Comparison of ENCODE assay signal across 11 cellular contexts in genomic region chr16:73268311-73268997, GRCh38.
DNase-seq lines count a peak whose midpoint lies in the region; ATAC-seq and TF ChIP-seq lines count a peak whose summit lies in the region.
"Had no signal": no experiment of that assay in that cellular context is flagged by ENCODE, and none has a peak within 500 bp of the region (broad histone marks: within the 10 kb centered on the region; RNA-seq: fewer than 3 reads in every experiment).

No MANE protein-coding gene starts in this region.

- in situ Hi-C loops in astrocyte of the spinal cord (cut with HindIII; ENCODE audit: low sequenced_read_pairs): no loop called here

- CTCF ChIA-PET in Calu3 (lab: Charles Lee): no interaction called here
- CTCF ChIA-PET in activated naive CD4-positive, alpha-beta T cell treated with anti-CD3 and anti-CD28 coated beads for 36 hours (lab: Charles Lee): no interaction called here

- H3K4me3 Mint-ChIP-seq in Calu3 (ENCODE audit: low read depth, unreplicated experiment): no peak overlapping the region
- no peak overlapping the region for H3K4me3 Mint-ChIP-seq in activated naive CD4-positive, alpha-beta T cell treated with anti-CD3 and anti-CD28 coated beads for 36 hours

- ATAC-seq in HG02973 (IDR thresholded peaks at IDR 0.05; ENCODE audit: unreplicated experiment): no peak
- no peak for ATAC-seq in HG02642 (IDR thresholded peaks at IDR 0.05; ENCODE audit: poor library complexity, unreplicated experiment)

- no peaks in the 10 kb centered on the region for H3K27me3 Mint-ChIP-seq in Calu3 (ENCODE audit: unreplicated experiment)
- no peaks in the 10 kb centered on the region for H3K27me3 Mint-ChIP-seq in activated naive CD4-positive, alpha-beta T cell treated with anti-CD3 and anti-CD28 coated beads for 36 hours (ENCODE audit: low read depth)

- intact Hi-C loops in Calu3 (cut with micrococcal nuclease; ENCODE audit: unreplicated experiment): no loop called here
- intact Hi-C loops in activated naive CD4-positive, alpha-beta T cell treated with anti-CD3 and anti-CD28 coated beads for 36 hours (cut with micrococcal nuclease): no loop called here

- H3K36me3 Mint-ChIP-seq in Calu3 (ENCODE audit: insufficient read depth, unreplicated experiment): no peaks in the 10 kb centered on the region
- no peaks in the 10 kb centered on the region for H3K36me3 Mint-ChIP-seq in activated naive CD4-positive, alpha-beta T cell treated with anti-CD3 and anti-CD28 coated beads for 36 hours (ENCODE audit: low read depth)

- BruUV-seq in Calu3 (replicated peaks; lab: Mats Ljungman, UMichigan): no TSS peak

- H3K4me1 Mint-ChIP-seq in Calu3 (ENCODE audit: low read depth, unreplicated experiment): peaks cover 11% of the 10 kb centered on the region
- no peaks in the 10 kb centered on the region for H3K4me1 Mint-ChIP-seq in activated naive CD4-positive, alpha-beta T cell treated with anti-CD3 and anti-CD28 coated beads for 36 hours (ENCODE audit: low read depth)

- H3K9me3 Mint-ChIP-seq in Calu3 (ENCODE audit: low read depth, unreplicated experiment): no peaks in the 10 kb centered on the region
- peaks cover under 1% of the 10 kb centered on the region for H3K9me3 Mint-ChIP-seq in activated naive CD4-positive, alpha-beta T cell treated with anti-CD3 and anti-CD28 coated beads for 36 hours

- DNase-seq in Calu3: no peak
- peak; percentile 72 to 89 for DNase-seq in NCI-H2081 (lab: John Stamatoyannopoulos, UW)
- DNase-seq in astrocyte of the spinal cord (ENCODE audit: low read depth, low spot score): no peak
- DNase-seq in myocyte (ENCODE audit: low read depth): peak; percentile 21
- DNase-seq in activated effector memory CD4-positive, alpha-beta T cell treated with anti-CD3 and anti-CD28 coated beads, Interleukin-2, amount 50 U/mL, for 16 hours: no peak
- DNase-seq in activated naive CD4-positive, alpha-beta T cell treated with anti-CD3 and anti-CD28 coated beads for 36 hours: no peak
- DNase-seq: NCI-H526, occipital lobe had no signal

- no peak overlapping the region for H3K27ac Mint-ChIP-seq in Calu3 (ENCODE audit: unreplicated experiment)
- H3K27ac Mint-ChIP-seq in activated naive CD4-positive, alpha-beta T cell treated with anti-CD3 and anti-CD28 coated beads for 36 hours: no peak overlapping the region

- TF ChIP-seq CTCF in Calu3 (IDR thresholded peaks at IDR 0.05; ENCODE audit: unreplicated experiment) (peak; percentile 15), astrocyte of the spinal cord (IDR thresholded peaks at IDR 0.05; ENCODE audit: low read depth, low read length) (peak; percentile 21)

- H3K4me3 ChIP-seq in astrocyte of the spinal cord (ENCODE audit: low read depth, low read length): no peak overlapping the region
- H3K4me3 ChIP-seq: ascending aorta had no signal

Comparison
In these comparisons a context has a peak if more than half of its experiments do, and no peak if none do; other contexts are left out.
1. DNase-seq: peak in NCI-H2081 (2 of 2) and myocyte (single experiment); none in Calu3 (single experiment), astrocyte of the spinal cord (single experiment), activated effector memory CD4-positive, alpha-beta T cell treated with anti-CD3 and anti-CD28 coated beads, Interleukin-2, amount 50 U/mL, for 16 hours (single experiment) and activated naive CD4-positive, alpha-beta T cell treated with anti-CD3 and anti-CD28 coated beads for 36 hours (single experiment).